In the genomic region with DNA sequence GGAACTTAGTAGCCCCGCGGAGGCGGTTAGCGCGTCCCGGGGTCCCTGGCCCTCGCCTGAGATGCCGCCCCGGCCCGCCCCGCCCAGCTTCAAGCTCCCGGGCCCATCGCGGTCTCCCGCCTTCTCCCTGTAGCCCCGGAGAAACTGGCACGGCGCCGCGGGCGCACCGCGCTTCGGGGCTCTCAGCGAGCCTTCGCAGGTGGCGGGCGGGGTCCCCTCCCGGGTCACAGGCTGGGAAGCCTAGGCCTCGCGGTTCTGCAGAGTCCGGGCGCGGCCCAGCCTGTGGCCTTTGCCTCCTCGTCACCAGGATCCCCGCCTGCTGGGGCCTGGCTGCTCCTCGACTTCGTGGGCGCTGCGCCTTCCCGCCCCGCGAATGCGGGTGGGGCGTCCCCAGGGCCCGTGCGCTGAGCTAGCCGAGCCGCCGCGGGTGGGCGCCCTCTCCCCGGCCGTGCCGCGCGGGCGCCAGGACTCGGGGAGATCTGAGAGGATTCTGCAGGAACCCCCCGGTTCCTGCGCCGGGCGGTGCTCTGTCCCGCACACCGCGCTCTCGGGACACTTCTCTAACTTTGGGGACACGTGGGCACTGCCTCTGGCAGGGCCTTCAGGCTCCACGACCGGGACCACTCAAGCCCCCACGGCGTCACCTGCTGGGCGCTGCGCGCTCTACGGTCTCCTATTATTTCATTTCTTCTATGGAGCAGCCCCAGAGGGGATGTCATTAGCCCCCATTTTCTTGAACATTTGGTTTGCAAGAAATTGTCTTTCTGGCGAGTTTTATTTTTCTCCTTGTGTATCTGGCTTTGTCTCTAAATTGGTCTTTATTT, we compare ENCODE assay signal across 8 cellular contexts. TPM values are rescaled to one million over a fixed set of nuclear protein-coding genes. Genes with fewer than 3 reads are reported as not detected.
DNase-seq lines count a peak whose midpoint lies in the region; ATAC-seq and TF ChIP-seq lines count a peak whose summit lies in the region.

No MANE protein-coding gene starts in this region.

- H3K4me3 ChIP-seq in AG04450 (ENCODE audit: low read depth, low read length) = peak overlapping the region; percentile 80
- H3K4me3 ChIP-seq in NT2/D1 (ENCODE audit: insufficient read length, low read depth) = peak overlapping the region; percentile 55
- H3K4me3 ChIP-seq in foreskin fibroblast (ENCODE audit: low read depth in 1 of 2, low read length in 2 of 2) = peak overlapping the region; percentile 75 to 82
- peak overlapping the region; percentile 84 for H3K4me3 ChIP-seq in osteoblast (ENCODE audit: insufficient read depth, low read length)
- H3K4me3 ChIP-seq in upper lobe of left lung = peak overlapping the region; percentile 63 to 87 (median 66)

- CTCF ChIA-PET in AG04450 (lab: Charles Lee) = interaction anchor here (0.6 to 4.8 kb wide), 19 partner anchors 10 to 490 kb away, joined by 3 to 37 read pairs (median 4); a partner anchor contains a TSS

- H4K20me1 ChIP-seq in osteoblast (ENCODE audit: insufficient read depth, low read length) = peaks cover 25% of the 10 kb centered on the region

- peak overlapping the region; percentile 88 for H3K4me2 ChIP-seq in osteoblast (ENCODE audit: insufficient read depth, low read length)

- TF ChIP-seq EP300 in upper lobe of left lung (IDR thresholded peaks at IDR 0.05) = no peak

- peak overlapping the region; percentile 72 for H2AFZ ChIP-seq in osteoblast (ENCODE audit: low read length)

- H3K27me3 ChIP-seq in AG04450 (ENCODE audit: control insufficient read depth, insufficient read depth, low read length) (peaks cover 1% of the 10 kb centered on the region), NT2/D1 (ENCODE audit: insufficient read depth, insufficient read length) (peaks cover 25% of the 10 kb centered on the region), osteoblast (ENCODE audit: insufficient read depth, low read length) (peaks cover under 1% of the 10 kb centered on the region), upper lobe of left lung (no peaks in the 10 kb centered on the region)

- 1 to 2% methylated on average over 25 to 26 of the region's 77 CpGs for WGBS in upper lobe of left lung, 2 donors

- peak overlapping the region; percentile 11 for H3K27ac ChIP-seq in AG04450 (ENCODE audit: low read depth, low read length)
- H3K27ac ChIP-seq in osteoblast (ENCODE audit: low read depth, low read length) = no peak overlapping the region
- peak overlapping the region in 3 of 4 donors; percentile 33 to 78 (median 71) for H3K27ac ChIP-seq in upper lobe of left lung

- POLR2A ChIA-PET in AG04450 (lab: Yijun Ruan, JAX) = interaction anchor here (0.6 to 1.8 kb wide), 13 partner anchors 10 to 439 kb away, joined by 3 to 10 read pairs (median 3); a partner anchor contains a TSS

- peak overlapping the region; percentile 79 for H3K9ac ChIP-seq in NT2/D1 (ENCODE audit: insufficient read length, low read depth)

- H3K9me3 ChIP-seq in AG04450 (ENCODE audit: control insufficient read depth, insufficient read depth, low read length) (no peaks in the 10 kb centered on the region; the same call in 1 of the 2 replicates), NT2/D1 (ENCODE audit: insufficient read depth, low read length) (no peaks in the 10 kb centered on the region), osteoblast (ENCODE audit: low read depth, low read length) (no peaks in the 10 kb centered on the region), upper lobe of left lung (no peaks in the 10 kb centered on the region)

- ATAC-seq in GM18873 (IDR thresholded peaks at IDR 0.05; ENCODE audit: low FRiP score, unreplicated experiment) (peak; percentile 32), HG03103 (IDR thresholded peaks at IDR 0.05; ENCODE audit: low read depth, unreplicated experiment) (peak; percentile 29), upper lobe of left lung (ENCODE audit: low FRiP score in 2 of 2) (peak; percentile 64 to 66)

- no peak for DNase-seq in AG04450 (ENCODE audit: low read depth, low spot score)
- DNase-seq in NT2/D1 (ENCODE audit: low read depth, low spot score) = no peak
- peak; percentile 77 to 78 for DNase-seq in activated T-cell treated with anti-CD3 and anti-CD28 coated beads, Interleukin-2, amount 50 U/mL, for 48 hours
- peak in 1 of 2 donors; percentile 80 for DNase-seq in foreskin fibroblast
- DNase-seq in osteoblast (ENCODE audit: insufficient read length, low spot score, missing footprints) = peak; percentile 93
- DNase-seq in upper lobe of left lung = peak; percentile 48 to 92

- TF ChIP-seq CTCF in AG04450 (IDR thresholded peaks at IDR 0.05; ENCODE audit: low read depth, low read length) = peak; percentile 61
- peak; percentile 52 for TF ChIP-seq CTCF in foreskin fibroblast (IDR thresholded peaks at IDR 0.05; ENCODE audit: low read depth, low read length)
- peak; percentile 43 for TF ChIP-seq CTCF in osteoblast (IDR thresholded peaks at IDR 0.05; ENCODE audit: extremely low read depth, low read depth, low read length)
- TF ChIP-seq CTCF in upper lobe of left lung (IDR thresholded peaks at IDR 0.05) = peak in 5 of 6 experiments; percentile 24 to 50 (median 37)

- peaks cover 37% of the 10 kb centered on the region for H3K79me2 ChIP-seq in osteoblast (ENCODE audit: insufficient read depth, low read length)

- no peak for TF ChIP-seq POLR2A in upper lobe of left lung (IDR thresholded peaks at IDR 0.05)

- H3K36me3 ChIP-seq in NT2/D1 (ENCODE audit: insufficient read depth, insufficient read length, low read length) (no peaks in the 10 kb centered on the region), osteoblast (ENCODE audit: insufficient read depth, low read length) (no peaks in the 10 kb centered on the region), upper lobe of left lung (no peaks in the 10 kb centered on the region)

- peaks cover 5% of the 10 kb centered on the region for H3K4me1 ChIP-seq in NT2/D1 (ENCODE audit: insufficient read depth, insufficient read length)
- peaks cover 25% of the 10 kb centered on the region for H3K4me1 ChIP-seq in osteoblast (ENCODE audit: insufficient read depth, low read length)
- H3K4me1 ChIP-seq in upper lobe of left lung = peaks cover 10 to 27% (median 25%) of the 10 kb centered on the region in 4 donors

RNA-seq across cellular contexts. Expression of a gene that starts 0.7 kb away (rescaled TPM):
- 174 and 219 TPM in 2 replicates for polyA plus RNA-seq in AG04450 (2011; rRNA removed)
- polyA minus RNA-seq in AG04450 (2011; rRNA and poly(A)+ RNA removed) = 49.0 and 52.5 TPM in 2 replicates
- 24.5 and 29.3 TPM in 2 replicates for total RNA-seq in osteoblast
- 10 to 100 TPM; 11.7 to 39.3 (median 26.5) TPM for total RNA-seq in upper lobe of left lung

RNA-seq across cellular contexts. Expression of a gene that starts 53.6 kb away (rescaled TPM):
- 86.0 and 113 TPM in 2 replicates for polyA plus RNA-seq in AG04450 (2011; rRNA removed)
- 58.3 and 83.4 TPM in 2 replicates for polyA minus RNA-seq in AG04450 (2011; rRNA and poly(A)+ RNA removed)
- total RNA-seq in osteoblast (53.6 TPM in 2 replicates), upper lobe of left lung (100 to 1,000 TPM in 2 of 6 donors, 10 to 100 TPM in 4; 53.3 to 112 (median 87.9) TPM)

Comparison
In these comparisons a context has a peak if more than half of its experiments do, and no peak if none do; other contexts are left out.
1. DNase-seq: peak in activated T-cell treated with anti-CD3 and anti-CD28 coated beads, Interleukin-2, amount 50 U/mL, for 48 hours (2 of 2), osteoblast (single experiment) and upper lobe of left lung (2 of 2); none in AG04450 (single experiment) and NT2/D1 (single experiment).
2. Peak in every context shown above with its lines, with median percentiles within 50 percentile points of each other: H3K4me3 ChIP-seq, CTCF ChIP-seq and ATAC-seq.